2 cellular contexts compared by ENCODE assay signal in genomic region chr20:1232538-1233111, GRCh38.
A peak's percentile ranks its signal among the peaks of the same experiment; 100 is the strongest.
TF ChIP-seq lines count a peak whose summit lies in the region.

No MANE protein-coding gene starts in this region.

TF ChIP-seq in HEK293, 187 proteins besides CTCF, POLR2A, EP300 and RAD21:
- TF ChIP-seq ZNF510 (tag by site-specific recombination; IDR thresholded peaks at IDR 0.05; ENCODE audit: insufficient replicate concordance), result no peak
- TF ChIP-seq ZNF10 (tag by site-specific recombination; IDR thresholded peaks at IDR 0.05), result no peak
- TF ChIP-seq EGR2 (tag by site-specific recombination; IDR thresholded peaks at IDR 0.05; ENCODE audit: low read depth), result no peak
- no peak for TF ChIP-seq ZNF133 (tag by site-specific recombination; IDR thresholded peaks at IDR 0.05)
- TF ChIP-seq ZNF629 (tag by site-specific recombination; IDR thresholded peaks at IDR 0.05), result peak; percentile 72
- TF ChIP-seq ZFP41 (tag by site-specific recombination; IDR thresholded peaks at IDR 0.05; ENCODE audit: borderline replicate concordance), result no peak
- peak; percentile 61; the same call in 1 of the 2 replicates for TF ChIP-seq ATF2 (tag by site-specific recombination; IDR thresholded peaks at IDR 0.05; ENCODE audit: low read depth)
- no peak for TF ChIP-seq ZBTB26 (tag by site-specific recombination; optimal IDR thresholded peaks at IDR 0.05)
- TF ChIP-seq ZBTB21 (tag by site-specific recombination; IDR thresholded peaks at IDR 0.05), result peak; percentile 82
- no peak for TF ChIP-seq ZNF362 (tag by site-specific recombination; IDR thresholded peaks at IDR 0.05)
- TF ChIP-seq PATZ1 (tag by site-specific recombination; IDR thresholded peaks at IDR 0.05), result no peak
- TF ChIP-seq ZNF266 (tag by site-specific recombination; IDR thresholded peaks at IDR 0.05; ENCODE audit: low read depth), result peak; percentile 28; the same call in 1 of the 2 replicates
- TF ChIP-seq SCRT2 (tag by site-specific recombination; IDR thresholded peaks at IDR 0.05), result 0 out of 2 replicates have a peak, but pooled peaks have one; percentile 13

TF ChIP-seq in GM12878, 131 proteins besides CTCF, POLR2A, EP300 and RAD21:
- TF ChIP-seq POLR2AphosphoS2 (IDR thresholded peaks at IDR 0.05; ENCODE audit: low read depth, low read length) (no peak), ZNF24 (IDR thresholded peaks at IDR 0.05) (no peak), ZBTB33 (IDR thresholded peaks at IDR 0.05) (no peak), CREB1 (IDR thresholded peaks at IDR 0.05; ENCODE audit: low read depth) (peak; percentile 79), JUNB (IDR thresholded peaks at IDR 0.05) (peak; percentile 55), PKNOX1 (IDR thresholded peaks at IDR 0.05) (no peak), POU2F2 (IDR thresholded peaks at IDR 0.05; ENCODE audit: borderline replicate concordance, low read depth, low read length) (peak; percentile 59; the same call in 1 of the 3 replicates), GATAD2B (conservative IDR thresholded peaks at IDR 0.05; ENCODE audit: low read depth) (no peak), NBN (IDR thresholded peaks at IDR 0.05) (no peak), ATF2 (IDR thresholded peaks at IDR 0.05; ENCODE audit: low read length) (peak; percentile 43; the same call in 1 of the 2 replicates), RFX5 (IDR thresholded peaks at IDR 0.05; ENCODE audit: low read depth, low read length) (no peak), SRF (IDR thresholded peaks at IDR 0.05; ENCODE audit: low read depth in 2 of 2, low read length in 2 of 2) (no peak), RAD51 (IDR thresholded peaks at IDR 0.05) (no peak), BRCA1 (IDR thresholded peaks at IDR 0.05; ENCODE audit: low read depth, low read length) (no peak), MXI1 (IDR thresholded peaks at IDR 0.05; ENCODE audit: low read depth, low read length) (no peak), CUX1 (IDR thresholded peaks at IDR 0.05; ENCODE audit: insufficient replicate concordance, low read depth, low read length) (no peak)
